ENCODE assay signal across 8 cellular contexts in genomic region chr3:53238051-53238850, GRCh38. TPM values are rescaled to one million over a fixed set of nuclear protein-coding genes. Genes with fewer than 3 reads are reported as not detected.
DNase-seq lines count a peak whose midpoint lies in the region; ATAC-seq and TF ChIP-seq lines count a peak whose summit lies in the region.

No MANE protein-coding gene starts in this region.

- H3K4me3 ChIP-seq in astrocyte of the cerebellum (ENCODE audit: low read depth, low read length): no peak overlapping the region

- peak overlapping the region; percentile 34 to 88 for H3K27ac Mint-ChIP-seq in stimulated activated naive CD8-positive, alpha-beta T cell treated with anti-CD3 and anti-CD28 coated beads, Interleukin-15, amount 100 ng/mL, for 72 hours
- no peak overlapping the region for H3K27ac Mint-ChIP-seq in progenitor cell of endocrine pancreas

- DNase-seq in stimulated activated naive CD8-positive, alpha-beta T cell treated with anti-CD3 and anti-CD28 coated beads, Interleukin-15, amount 100 ng/mL, for 72 hours: no peak
- DNase-seq in stimulated activated naive CD8-positive, alpha-beta T cell treated with anti-CD3 and anti-CD28 coated beads, Interleukin-15, Interleukin-2, amounts not matched to agents 100 U/mL and 50 U/mL, for 24 hours: no peak
- peak; percentile 92 for DNase-seq in astrocyte of the cerebellum (ENCODE audit: low read depth)
- DNase-seq in left colon: peak; percentile 47 to 76
- DNase-seq in progenitor cell of endocrine pancreas (ENCODE audit: low spot score, unreplicated experiment): no peak

- H3K4me3 Mint-ChIP-seq in stimulated activated naive CD8-positive, alpha-beta T cell treated with anti-CD3 and anti-CD28 coated beads, Interleukin-15, amount 100 ng/mL, for 72 hours: no peak overlapping the region
- no peak overlapping the region for H3K4me3 Mint-ChIP-seq in progenitor cell of endocrine pancreas (ENCODE audit: low read depth)

- intact Hi-C loops in left colon (cut with DNase I, micrococcal nuclease): no loop called here

- H3K4me1 Mint-ChIP-seq in stimulated activated naive CD8-positive, alpha-beta T cell treated with anti-CD3 and anti-CD28 coated beads, Interleukin-15, amount 100 ng/mL, for 72 hours: peaks cover 27% of the 10 kb centered on the region
- no peaks in the 10 kb centered on the region for H3K4me1 Mint-ChIP-seq in progenitor cell of endocrine pancreas (ENCODE audit: low read depth)

- no peaks in the 10 kb centered on the region for H3K27me3 Mint-ChIP-seq in stimulated activated naive CD8-positive, alpha-beta T cell treated with anti-CD3 and anti-CD28 coated beads, Interleukin-15, amount 100 ng/mL, for 72 hours
- H3K27me3 Mint-ChIP-seq in progenitor cell of endocrine pancreas: no peaks in the 10 kb centered on the region

- in situ Hi-C loops in astrocyte of the cerebellum (cut with HindIII; ENCODE audit: low sequenced_read_pairs): no loop called here

- no peak for ATAC-seq in stimulated activated naive CD8-positive, alpha-beta T cell treated with anti-CD3 and anti-CD28 coated beads, Interleukin-15, amount 100 ng/mL, for 72 hours
- ATAC-seq in stimulated activated naive CD8-positive, alpha-beta T cell treated with anti-CD3 and anti-CD28 coated beads, Interleukin-15, Interleukin-2, amounts not matched to agents 100 U/mL and 50 U/mL, for 24 hours: no peak
- ATAC-seq in left colon (peak; percentile 87), HG03196 (IDR thresholded peaks at IDR 0.05; ENCODE audit: unreplicated experiment) (no peak), HG03521 (IDR thresholded peaks at IDR 0.05; ENCODE audit: unreplicated experiment) (no peak), GM21528 (IDR thresholded peaks at IDR 0.05; ENCODE audit: low FRiP score, unreplicated experiment) (no peak)

- TF ChIP-seq CTCF in astrocyte of the cerebellum (IDR thresholded peaks at IDR 0.05; ENCODE audit: low read depth, low read length, missing control alignments) (no peak), progenitor cell of endocrine pancreas (IDR thresholded peaks at IDR 0.05; ENCODE audit: unreplicated experiment) (no peak)

- peaks cover 7% of the 10 kb centered on the region for H3K36me3 Mint-ChIP-seq in progenitor cell of endocrine pancreas (ENCODE audit: insufficient read depth)

- H3K9me3 Mint-ChIP-seq in stimulated activated naive CD8-positive, alpha-beta T cell treated with anti-CD3 and anti-CD28 coated beads, Interleukin-15, amount 100 ng/mL, for 72 hours: no peaks in the 10 kb centered on the region
- H3K9me3 Mint-ChIP-seq in progenitor cell of endocrine pancreas (ENCODE audit: low read depth): no peaks in the 10 kb centered on the region

RNA-seq across cellular contexts. Expression of gene TKT, which starts 17.6 kb away (rescaled TPM):
- total RNA-seq in left colon (100 to 1,000 TPM; 170 to 242 TPM), progenitor cell of endocrine pancreas (250 and 259 TPM in 2 replicates)

Comparison
In these comparisons a context has a peak if more than half of its experiments do, and no peak if none do; other contexts are left out.
1. DNase-seq: peak in astrocyte of the cerebellum (single experiment) and left colon (2 of 2); none in stimulated activated naive CD8-positive, alpha-beta T cell treated with anti-CD3 and anti-CD28 coated beads, Interleukin-15, amount 100 ng/mL, for 72 hours (0 of 2), stimulated activated naive CD8-positive, alpha-beta T cell treated with anti-CD3 and anti-CD28 coated beads, Interleukin-15, Interleukin-2, amounts not matched to agents 100 U/mL and 50 U/mL, for 24 hours (single experiment) and progenitor cell of endocrine pancreas (single experiment).